In the genomic region with DNA sequence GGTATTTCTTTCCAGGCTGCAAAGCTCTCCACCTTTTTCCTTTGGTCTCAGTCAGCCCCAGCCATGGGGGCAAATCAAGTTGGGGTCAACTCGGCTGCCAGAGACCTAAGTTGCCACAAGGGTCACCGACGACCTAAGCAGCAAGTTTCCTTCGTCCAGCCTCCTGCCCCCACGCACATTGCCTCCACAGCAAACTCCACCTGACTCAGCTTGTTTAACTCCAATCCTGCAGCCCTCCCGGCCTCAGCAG, we compare ENCODE assay signal across 8 cellular contexts.
DNase-seq lines count a peak whose midpoint lies in the region; ATAC-seq and TF ChIP-seq lines count a peak whose summit lies in the region.

No MANE protein-coding gene starts in this region.

- no peak overlapping the region for H3K27ac ChIP-seq in SU-DHL-6 (ENCODE audit: low read depth, low read length)

- H3K36me3 ChIP-seq in SU-DHL-6 (ENCODE audit: low read length), result no peaks in the 10 kb centered on the region

- H3F3A ChIP-seq in SU-DHL-6 (ENCODE audit: insufficient read depth), result peaks cover 34% of the 10 kb centered on the region

- no peaks in the 10 kb centered on the region for H4K20me1 ChIP-seq in SU-DHL-6 (ENCODE audit: low read depth, low read length)

- H3K9ac ChIP-seq in SU-DHL-6 (ENCODE audit: low read length), result peak overlapping the region; percentile 66

- DNase-seq in foreskin fibroblast (no peak), skeletal muscle cell (ENCODE audit: low read depth) (no peak), epidermal melanocyte (ENCODE audit: insufficient read length, low spot score) (no peak), NCI-H187 treated with DMSO at 0.1 percent for 48 hours (lab: John Stamatoyannopoulos, UW) (no peak)
- no peak for DNase-seq in stimulated activated CD4-positive, alpha-beta T cell treated with anti-CD3 and anti-CD28 coated beads, Interleukin-2, amount 100 ng/mL, for 48 hours

- ATAC-seq in GM18508 (IDR thresholded peaks at IDR 0.05; ENCODE audit: insufficient read depth, unreplicated experiment) (peak; percentile 15), HG03196 (IDR thresholded peaks at IDR 0.05; ENCODE audit: unreplicated experiment) (no peak)

- H3K79me2 ChIP-seq in SU-DHL-6 (ENCODE audit: insufficient read depth, low read length), result no peaks in the 10 kb centered on the region

- H3K4me3 ChIP-seq in SU-DHL-6 (ENCODE audit: insufficient read depth, low read length, poor library complexity, severe bottlenecking) (peak overlapping the region; percentile 93), foreskin fibroblast (ENCODE audit: low read depth in 1 of 2, low read length in 2 of 2) (peak overlapping the region; percentile 63 to 66), skeletal muscle cell (ENCODE audit: low read depth, low read length) (peak overlapping the region; percentile 83)

- no peaks in the 10 kb centered on the region for H3K9me2 ChIP-seq in SU-DHL-6 (replicated peaks; ENCODE audit: insufficient read depth, low read length)

- peak overlapping the region; percentile 95 for H2AFZ ChIP-seq in SU-DHL-6 (ENCODE audit: low read depth, low read length, severe bottlenecking)

- TF ChIP-seq CTCF in SU-DHL-6 (IDR thresholded peaks at IDR 0.05; ENCODE audit: insufficient read depth, low read length, poor library complexity, severe bottlenecking) (no peak), foreskin fibroblast (IDR thresholded peaks at IDR 0.05; ENCODE audit: low read depth, low read length) (no peak)

- peak overlapping the region; percentile 91 for H3K4me2 ChIP-seq in SU-DHL-6 (ENCODE audit: low read depth, low read length, poor library complexity, severe bottlenecking)

- no peaks in the 10 kb centered on the region for H3K27me3 ChIP-seq in SU-DHL-6 (ENCODE audit: low read length)

- H3K9me3 ChIP-seq in SU-DHL-6 (ENCODE audit: insufficient read depth, low read length), result no peaks in the 10 kb centered on the region
